Comparison of ENCODE assay signal across 8 cellular contexts in genomic region chr3:69920009-69920408, GRCh38.
DNase-seq lines count a peak whose midpoint lies in the region; ATAC-seq, FAIRE-seq and TF ChIP-seq lines count a peak whose summit lies in the region.
"Not testable (repeated sequence)": the region's sequence is repeated elsewhere in the genome, so short reads cannot be mapped to it uniquely, and the experiment has no call there.

No MANE protein-coding gene starts in this region.

- H2BK5ac ChIP-seq in IMR-90 (ENCODE audit: low read depth, low read length, poor library complexity, severe bottlenecking) = not testable (repeated sequence)

- FAIRE-seq in HepG2 (lab: Jason Lieb, UNC) = not testable (repeated sequence)

- not testable (repeated sequence) for H2AFZ ChIP-seq in IMR-90 (replicated peaks; ENCODE audit: low read length, poor library complexity); mammary epithelial cell (ENCODE audit: low read depth, low read length); HepG2 (ENCODE audit: low read length)

- H3K9ac ChIP-seq in IMR-90 (ENCODE audit: low read depth, low read length); mammary epithelial cell (ENCODE audit: insufficient read depth, low read length); HepG2 (ENCODE audit: insufficient read depth, low read depth, low read length): not testable (repeated sequence)

- H3K56ac ChIP-seq in IMR-90 (ENCODE audit: extremely low read depth, insufficient read depth, low read length) = not testable (repeated sequence)

- in situ Hi-C loops in IMR-90 (cut with MboI; ENCODE audit: low sequenced_read_pairs); mammary epithelial cell (cut with MboI; ENCODE audit: low sequenced_read_pairs in 2 of 2); HepG2 (cut with HindIII; ENCODE audit: extremely low pct_ligation_motif_present, low pct_unique_long_range_greater_than_20kb): not testable (repeated sequence)

- TF ChIP-seq POLR2A in IMR-90 (IDR thresholded peaks at IDR 0.05; ENCODE audit: low read depth, low read length); HepG2 (IDR thresholded peaks at IDR 0.05; ENCODE audit: insufficient read depth in 1 of 2, low read depth in 2 of 2, low read length in 2 of 2): not testable (repeated sequence)

- CTCF ChIA-PET in IMR-90 (lab: Yijun Ruan, JAX); mammary epithelial cell (lab: Charles Lee; ENCODE audit: low non-redundant PET); HepG2 (lab: Yijun Ruan, JAX; ENCODE audit: low intra/inter-chr PET ratio, low total read pairs): not testable (repeated sequence)

- ATAC-seq in IMR-90 (ENCODE audit: low read depth); RWPE2 (ENCODE audit: low read depth); HepG2; stimulated activated naive B cell treated with anti-CD40 and anti-IgM and Interleukin-4, amounts not matched to agents 10 μg/mL and 1 μg/mL and 100 μg/mL, for 72 hours (replicated peaks): not testable (repeated sequence)

- not testable (repeated sequence) for H2BK15ac ChIP-seq in IMR-90 (ENCODE audit: low read depth, low read length)

- TF ChIP-seq CTCF in AG09309 (IDR thresholded peaks at IDR 0.05; ENCODE audit: control insufficient read depth, insufficient read depth, low read depth, low read length, missing control alignments) (peak; percentile 15), GM10266 (IDR thresholded peaks at IDR 0.05; ENCODE audit: control insufficient read depth, insufficient read depth, low read depth, missing control alignments) (peak; percentile 33), IMR-90 (conservative IDR thresholded peaks at IDR 0.05; ENCODE audit: low read depth, low read length) (peak; percentile 25), RWPE2 (IDR thresholded peaks at IDR 0.05; ENCODE audit: poor library complexity, severe bottlenecking) (peak; percentile 58), mammary epithelial cell (conservative IDR thresholded peaks at IDR 0.05 in 1 of 2, IDR thresholded peaks at IDR 0.05 in 1 of 2; ENCODE audit: extremely low read depth in 1 of 2, insufficient read depth in 1 of 2, low read depth in 1 of 2, low read length in 2 of 2) (peak; percentile 20 to 43), fibroblast of mammary gland (conservative IDR thresholded peaks at IDR 0.05; ENCODE audit: control insufficient read depth, insufficient read depth, low read depth, low read length) (peak; percentile 26), HepG2 (CRISPR knock-in tag; IDR thresholded peaks at IDR 0.05) (peak; percentile 58)

- H2BK20ac ChIP-seq in IMR-90 (ENCODE audit: low read depth, low read length) = not testable (repeated sequence)

- not testable (repeated sequence) for H4K91ac ChIP-seq in IMR-90 (ENCODE audit: insufficient read depth, low read depth, low read length)

- H3K9me3 ChIP-seq in IMR-90 (ENCODE audit: control insufficient read depth, insufficient read depth, low read length); RWPE2 (ENCODE audit: severe bottlenecking); mammary epithelial cell (replicated peaks; ENCODE audit: insufficient read depth, low read length); HepG2 (ENCODE audit: low read length): not testable (repeated sequence)

- not testable (repeated sequence) for H3K4me2 ChIP-seq in IMR-90 (ENCODE audit: low read depth, low read length); mammary epithelial cell (ENCODE audit: insufficient read depth, low read depth, low read length); HepG2 (ENCODE audit: low read depth, low read length)

- H3K4me1 Mint-ChIP-seq in stimulated activated naive B cell treated with anti-CD40 and anti-IgM and Interleukin-4, amounts not matched to agents 10 μg/mL and 1 μg/mL and 100 μg/mL, for 72 hours = not testable (repeated sequence)

- not testable (repeated sequence) for DNase-seq in AG09309 (ENCODE audit: low read depth); GM10266 (ENCODE audit: extremely low spot score); IMR-90; RWPE2 (ENCODE audit: low spot score); mammary epithelial cell; fibroblast of mammary gland (ENCODE audit: low read depth); HepG2 (ENCODE audit: low spot score)
- peak; percentile 2 for DNase-seq in stimulated activated naive B cell treated with anti-CD40 and anti-IgM and Interleukin-4, amounts not matched to agents 10 μg/mL and 1 μg/mL and 100 μg/mL, for 72 hours

- POLR2A ChIA-PET in IMR-90 (lab: Charles Lee; ENCODE audit: unreplicated experiment); HepG2 (lab: Yijun Ruan, JAX): not testable (repeated sequence)

- not testable (repeated sequence) for H2BK120ac ChIP-seq in IMR-90 (ENCODE audit: low read depth, low read length)

- not testable (repeated sequence) for H3K4me3 ChIP-seq in AG09309 (ENCODE audit: control insufficient read depth, low read depth, low read length); IMR-90 (ENCODE audit: insufficient read depth, low read depth, low read length); RWPE2 (ENCODE audit: severe bottlenecking); mammary epithelial cell (replicated peaks in 1 of 3; ENCODE audit: insufficient read depth in 1 of 3, low read depth in 2 of 3, low read length in 3 of 3); fibroblast of mammary gland (ENCODE audit: control insufficient read depth, low read depth, low read length); HepG2 (replicated peaks in 1 of 3; ENCODE audit: insufficient read depth in 1 of 3, low read depth in 2 of 3, low read length in 3 of 3)

- not testable (repeated sequence) for H4K20me1 ChIP-seq in IMR-90 (ENCODE audit: insufficient read depth, low read length); mammary epithelial cell (ENCODE audit: insufficient read depth, low read length); HepG2 (ENCODE audit: insufficient read depth, low read length)

- H4K8ac ChIP-seq in IMR-90 (ENCODE audit: low read depth in 2 of 2, low read length in 2 of 2) = not testable (repeated sequence)

- TF ChIP-seq RAD21 in IMR-90 (IDR thresholded peaks at IDR 0.05; ENCODE audit: low read length); HepG2 (CRISPR knock-in tag; IDR thresholded peaks at IDR 0.05): not testable (repeated sequence)

- H2AK9ac ChIP-seq in IMR-90 (replicated peaks; ENCODE audit: low read depth, low read length, poor library complexity) = not testable (repeated sequence)

- not testable (repeated sequence) for H3K9me3 Mint-ChIP-seq in stimulated activated naive B cell treated with anti-CD40 and anti-IgM and Interleukin-4, amounts not matched to agents 10 μg/mL and 1 μg/mL and 100 μg/mL, for 72 hours

- not testable (repeated sequence) for H3K36me3 Mint-ChIP-seq in stimulated activated naive B cell treated with anti-CD40 and anti-IgM and Interleukin-4, amounts not matched to agents 10 μg/mL and 1 μg/mL and 100 μg/mL, for 72 hours

- dilution Hi-C loops in IMR-90 (cut with HindIII; ENCODE audit: low sequenced_read_pairs, unreplicated experiment); mammary epithelial cell (cut with HindIII; ENCODE audit: low sequenced_read_pairs): not testable (repeated sequence)

- H3K14ac ChIP-seq in IMR-90 (replicated peaks; ENCODE audit: low read depth, low read length) = not testable (repeated sequence)

- H3K36me3 ChIP-seq in IMR-90 (ENCODE audit: control insufficient read depth, insufficient read depth, low read length); RWPE2 (ENCODE audit: low read depth); mammary epithelial cell (ENCODE audit: insufficient read depth, low read length); HepG2 (replicated peaks in 1 of 2; ENCODE audit: control insufficient read depth in 1 of 2, insufficient read depth in 2 of 2, low read length in 2 of 2): not testable (repeated sequence)

- not testable (repeated sequence) for H3K4ac ChIP-seq in IMR-90 (ENCODE audit: low read depth, low read length)

- not testable (repeated sequence) for H3K27ac ChIP-seq in IMR-90 (ENCODE audit: insufficient read depth, low read length); RWPE2 (ENCODE audit: poor library complexity, severe bottlenecking); mammary epithelial cell (ENCODE audit: insufficient read depth, low read depth, low read length); HepG2 (ENCODE audit: extremely low read length, insufficient read depth, low read length)

- H3K4me1 ChIP-seq in IMR-90 (ENCODE audit: control insufficient read depth, insufficient read depth, low read length); RWPE2 (ENCODE audit: insufficient read depth, poor library complexity, severe bottlenecking); mammary epithelial cell (ENCODE audit: insufficient read depth, low read length); HepG2 (ENCODE audit: insufficient read depth, low read length): not testable (repeated sequence)

- no CpG with 5 or more reads among the region's 10 CpGs for WGBS in IMR-90 (ENCODE audit: extremely low coverage in 2 of 2, insufficient read length in 1 of 2), 2 experiments
- WGBS in mammary epithelial cell (ENCODE audit: low coverage, missing lambda C conversion rate) = 53% methylated on average over 8 of the region's 10 CpGs
- WGBS in HepG2 (ENCODE audit: low lambda C conversion rate) = 0% methylated on average over 5 of the region's 10 CpGs

- not testable (repeated sequence) for H3K4me3 Mint-ChIP-seq in stimulated activated naive B cell treated with anti-CD40 and anti-IgM and Interleukin-4, amounts not matched to agents 10 μg/mL and 1 μg/mL and 100 μg/mL, for 72 hours

- BruUV-seq in IMR-90 (replicated peaks; lab: Mats Ljungman, UMichigan); mammary epithelial cell (replicated peaks; lab: Mats Ljungman, UMichigan); HepG2 (replicated peaks; lab: Mats Ljungman, UMichigan): not testable (repeated sequence)

- not testable (repeated sequence) for H3K27me3 ChIP-seq in IMR-90 (ENCODE audit: control insufficient read depth, insufficient read depth, low read length); RWPE2 (ENCODE audit: insufficient read depth, poor library complexity, severe bottlenecking); mammary epithelial cell (ENCODE audit: insufficient read depth, low read length); HepG2 (ENCODE audit: control insufficient read depth in 1 of 2, insufficient read depth in 2 of 2, low read length in 2 of 2)

- peak overlapping the region; percentile 21; the same call in 1 of the 2 replicates for H3K18ac ChIP-seq in IMR-90 (ENCODE audit: low read depth, low read length)

- H4K5ac ChIP-seq in IMR-90 (ENCODE audit: low read depth, low read length) = not testable (repeated sequence)

- H3K79me2 ChIP-seq in mammary epithelial cell (ENCODE audit: insufficient read depth, low read length); HepG2 (ENCODE audit: insufficient read depth, low read length): not testable (repeated sequence)

- H3K27me3 Mint-ChIP-seq in stimulated activated naive B cell treated with anti-CD40 and anti-IgM and Interleukin-4, amounts not matched to agents 10 μg/mL and 1 μg/mL and 100 μg/mL, for 72 hours = peaks cover 5 to 10% of the 10 kb centered on the region in 2 donors

- intact Hi-C loops in IMR-90 (cut with micrococcal nuclease) = not testable (repeated sequence)
- intact Hi-C loops in mammary epithelial cell (cut with micrococcal nuclease) = loop anchor here (1.0 kb wide), 1 partner anchor 28 kb away; no protein-coding TSS in a partner anchor
- intact Hi-C loops in HepG2 (cut with micrococcal nuclease; ENCODE audit: unreplicated experiment) = loop anchor here (2.0 kb wide), 1 partner anchor 27 kb away; no protein-coding TSS in a partner anchor

- not testable (repeated sequence) for TF ChIP-seq EP300 in HepG2 (IDR thresholded peaks at IDR 0.05; ENCODE audit: low read depth in 2 of 2, low read length in 2 of 2); HepG2 (CRISPR knock-in tag; IDR thresholded peaks at IDR 0.05; ENCODE audit: borderline replicate concordance)

- not testable (repeated sequence) for H2AK5ac ChIP-seq in IMR-90 (ENCODE audit: low read depth, low read length)

- H3K23ac ChIP-seq in IMR-90 (ENCODE audit: low read depth, low read length) = not testable (repeated sequence)

- H3K9me1 ChIP-seq in IMR-90 (ENCODE audit: insufficient read depth, low read length) = not testable (repeated sequence)

- H3K79me1 ChIP-seq in IMR-90 (ENCODE audit: low read depth in 1 of 2, low read length in 2 of 2) = peaks cover 5 to 26% of the 10 kb centered on the region in 2 experiments; a peak in 3 of 4 replicates

- not testable (repeated sequence) for H3K27ac Mint-ChIP-seq in stimulated activated naive B cell treated with anti-CD40 and anti-IgM and Interleukin-4, amounts not matched to agents 10 μg/mL and 1 μg/mL and 100 μg/mL, for 72 hours
